Comparison of ENCODE assay signal across 29 cellular contexts in genomic region chr13:90910240-90910639, GRCh38.
"Had no signal": no experiment of that assay in that cellular context is flagged by ENCODE, and none has a peak within 500 bp of the region (broad histone marks: within the 10 kb centered on the region; RNA-seq: fewer than 3 reads in every experiment).

No MANE protein-coding gene starts in this region.

- H3K4me3 ChIP-seq: stomach, suprapubic skin, testis, thoracic aorta, thyroid gland, tibial artery, tibial nerve, transverse colon, upper lobe of left lung, upper lobe of right lung, uterus, vagina had no signal

- DNase-seq: stimulated activated CD4-positive, alpha-beta T cell treated with anti-CD3 and anti-CD28 coated beads, Interleukin-2, amount 100 ng/mL, for 48 hours; stimulated activated CD4-positive, alpha-beta T cell treated with anti-CD3 and anti-CD28 coated beads, Interleukin-4, amount 100 ng/mL, for 1 hour; stimulated activated CD4-positive, alpha-beta T cell treated with anti-CD3 and anti-CD28 coated beads, Interleukin-4, amount 100 ng/mL, for 24 hours; stimulated activated CD4-positive, alpha-beta T cell treated with anti-CD3 and anti-CD28 coated beads, Interleukin-4, amount 100 ng/mL, for 4 hours; stimulated activated CD8-positive, alpha-beta memory T cell treated with anti-CD3 and anti-CD28 coated beads, Interleukin-4, amount 100 ng/mL, for 48 hours; stimulated activated naive B cell treated with anti-CD40 and anti-IgM and Interleukin-4, amounts not matched to agents 10 μg/mL and 1 μg/mL and 100 μg/mL, for 72 hours; stimulated activated naive CD4-positive, alpha-beta T cell; stimulated activated naive CD4-positive, alpha-beta T cell treated with Interleukin-2 at 50 U/mL for 16 hours; stimulated activated naive CD8-positive, alpha-beta T cell treated with anti-CD3 and anti-CD28 coated beads, Interleukin-15, amount 100 ng/mL, for 72 hours; stimulated activated naive CD8-positive, alpha-beta T cell treated with anti-CD3 and anti-CD28 coated beads, Interleukin-15, Interleukin-2, amounts not matched to agents 100 U/mL and 50 U/mL, for 24 hours; stomach; substantia nigra; testis; thyroid gland; tibial artery; transverse colon; trophoblast cell; upper lobe of left lung; upper lobe of right lung; uterus had no signal

- H3K4me1 ChIP-seq: stomach, suprapubic skin, testis, thyroid gland, tibial artery, tibial nerve, transverse colon, upper lobe of left lung, upper lobe of right lung, uterus, vagina had no signal

- ATAC-seq: stimulated activated effector memory CD8-positive, alpha-beta T cell treated with anti-CD3 and anti-CD28 coated beads, Interleukin-12 subunit alpha, Interleukin-12 subunit beta, amount 100 ng/mL, for 72 hours; stimulated activated memory B cell treated with anti-CD40 and anti-IgM and Interleukin-4, amounts not matched to agents 10 μg/mL and 1 μg/mL and 100 μg/mL, for 72 hours; stimulated activated naive B cell treated with anti-CD40 and anti-IgM and Interleukin-4, amounts not matched to agents 10 μg/mL and 1 μg/mL and 100 μg/mL, for 72 hours; stimulated activated naive CD8-positive, alpha-beta T cell treated with anti-CD3 and anti-CD28 coated beads, Interleukin-15, amount 100 ng/mL, for 72 hours; stimulated activated naive CD8-positive, alpha-beta T cell treated with anti-CD3 and anti-CD28 coated beads, Interleukin-15, Interleukin-2, amounts not matched to agents 100 U/mL and 50 U/mL, for 24 hours; upper lobe of right lung had no signal

- H3K27ac Mint-ChIP-seq: stimulated activated effector memory CD8-positive, alpha-beta T cell treated with anti-CD3 and anti-CD28 coated beads, Interleukin-12 subunit alpha, Interleukin-12 subunit beta, amount 100 ng/mL, for 72 hours; stimulated activated memory B cell treated with anti-CD40 and anti-IgM and Interleukin-4, amounts not matched to agents 10 μg/mL and 1 μg/mL and 100 μg/mL, for 72 hours; stimulated activated naive B cell treated with anti-CD40 and anti-IgM and Interleukin-4, amounts not matched to agents 10 μg/mL and 1 μg/mL and 100 μg/mL, for 72 hours; stimulated activated naive CD8-positive, alpha-beta T cell treated with anti-CD3 and anti-CD28 coated beads, Interleukin-15, amount 100 ng/mL, for 72 hours; stimulated activated naive CD8-positive, alpha-beta T cell treated with anti-CD3 and anti-CD28 coated beads, Interleukin-15, Interleukin-2, amounts not matched to agents 100 ng/mL and 50 ng/mL, for 24 hours; type B pancreatic cell had no signal

- H3K27me3 Mint-ChIP-seq: stimulated activated memory B cell treated with anti-CD40 and anti-IgM and Interleukin-4, amounts not matched to agents 10 μg/mL and 1 μg/mL and 100 μg/mL, for 72 hours; stimulated activated naive B cell treated with anti-CD40 and anti-IgM and Interleukin-4, amounts not matched to agents 10 μg/mL and 1 μg/mL and 100 μg/mL, for 72 hours; stimulated activated naive CD8-positive, alpha-beta T cell treated with anti-CD3 and anti-CD28 coated beads, Interleukin-15, amount 100 ng/mL, for 72 hours; stimulated activated naive CD8-positive, alpha-beta T cell treated with anti-CD3 and anti-CD28 coated beads, Interleukin-15, Interleukin-2, amounts not matched to agents 100 ng/mL and 50 ng/mL, for 24 hours; type B pancreatic cell had no signal

- H3K27ac ChIP-seq: stomach, suprapubic skin, testis, thoracic aorta, thyroid gland, tibial artery, tibial nerve, transverse colon, upper lobe of left lung, upper lobe of right lung, uterus, vagina had no signal

- H3K9me3 ChIP-seq: suprapubic skin, testis, thoracic aorta, thyroid gland, transverse colon, upper lobe of left lung, upper lobe of right lung, uterus, vagina had no signal

- H3K36me3 Mint-ChIP-seq: stimulated activated effector memory CD8-positive, alpha-beta T cell treated with anti-CD3 and anti-CD28 coated beads, Interleukin-12 subunit alpha, Interleukin-12 subunit beta, amount 100 ng/mL, for 72 hours; stimulated activated memory B cell treated with anti-CD40 and anti-IgM and Interleukin-4, amounts not matched to agents 10 μg/mL and 1 μg/mL and 100 μg/mL, for 72 hours; stimulated activated naive B cell treated with anti-CD40 and anti-IgM and Interleukin-4, amounts not matched to agents 10 μg/mL and 1 μg/mL and 100 μg/mL, for 72 hours; type B pancreatic cell had no signal

- H3K4me3 Mint-ChIP-seq: stimulated activated effector memory CD8-positive, alpha-beta T cell treated with anti-CD3 and anti-CD28 coated beads, Interleukin-12 subunit alpha, Interleukin-12 subunit beta, amount 100 ng/mL, for 72 hours; stimulated activated memory B cell treated with anti-CD40 and anti-IgM and Interleukin-4, amounts not matched to agents 10 μg/mL and 1 μg/mL and 100 μg/mL, for 72 hours; stimulated activated naive B cell treated with anti-CD40 and anti-IgM and Interleukin-4, amounts not matched to agents 10 μg/mL and 1 μg/mL and 100 μg/mL, for 72 hours; stimulated activated naive CD8-positive, alpha-beta T cell treated with anti-CD3 and anti-CD28 coated beads, Interleukin-15, amount 100 ng/mL, for 72 hours; stimulated activated naive CD8-positive, alpha-beta T cell treated with anti-CD3 and anti-CD28 coated beads, Interleukin-15, Interleukin-2, amounts not matched to agents 100 ng/mL and 50 ng/mL, for 24 hours; type B pancreatic cell had no signal

- H3K36me3 ChIP-seq: stomach, suprapubic skin, thoracic aorta, thyroid gland, tibial artery, tibial nerve, transverse colon, upper lobe of left lung, upper lobe of right lung, uterus, vagina had no signal

- H3K27me3 ChIP-seq: stomach, suprapubic skin, testis, thyroid gland, tibial artery, tibial nerve, transverse colon, upper lobe of left lung, upper lobe of right lung, uterus, vagina had no signal

- FAIRE-seq: urothelium cell line had no signal

- H3K4me1 Mint-ChIP-seq: stimulated activated effector memory CD8-positive, alpha-beta T cell treated with anti-CD3 and anti-CD28 coated beads, Interleukin-12 subunit alpha, Interleukin-12 subunit beta, amount 100 ng/mL, for 72 hours; stimulated activated memory B cell treated with anti-CD40 and anti-IgM and Interleukin-4, amounts not matched to agents 10 μg/mL and 1 μg/mL and 100 μg/mL, for 72 hours; stimulated activated naive B cell treated with anti-CD40 and anti-IgM and Interleukin-4, amounts not matched to agents 10 μg/mL and 1 μg/mL and 100 μg/mL, for 72 hours; stimulated activated naive CD8-positive, alpha-beta T cell treated with anti-CD3 and anti-CD28 coated beads, Interleukin-15, amount 100 ng/mL, for 72 hours had no signal
